ENCODE assay signal across 1 cellular context in the genomic region with DNA sequence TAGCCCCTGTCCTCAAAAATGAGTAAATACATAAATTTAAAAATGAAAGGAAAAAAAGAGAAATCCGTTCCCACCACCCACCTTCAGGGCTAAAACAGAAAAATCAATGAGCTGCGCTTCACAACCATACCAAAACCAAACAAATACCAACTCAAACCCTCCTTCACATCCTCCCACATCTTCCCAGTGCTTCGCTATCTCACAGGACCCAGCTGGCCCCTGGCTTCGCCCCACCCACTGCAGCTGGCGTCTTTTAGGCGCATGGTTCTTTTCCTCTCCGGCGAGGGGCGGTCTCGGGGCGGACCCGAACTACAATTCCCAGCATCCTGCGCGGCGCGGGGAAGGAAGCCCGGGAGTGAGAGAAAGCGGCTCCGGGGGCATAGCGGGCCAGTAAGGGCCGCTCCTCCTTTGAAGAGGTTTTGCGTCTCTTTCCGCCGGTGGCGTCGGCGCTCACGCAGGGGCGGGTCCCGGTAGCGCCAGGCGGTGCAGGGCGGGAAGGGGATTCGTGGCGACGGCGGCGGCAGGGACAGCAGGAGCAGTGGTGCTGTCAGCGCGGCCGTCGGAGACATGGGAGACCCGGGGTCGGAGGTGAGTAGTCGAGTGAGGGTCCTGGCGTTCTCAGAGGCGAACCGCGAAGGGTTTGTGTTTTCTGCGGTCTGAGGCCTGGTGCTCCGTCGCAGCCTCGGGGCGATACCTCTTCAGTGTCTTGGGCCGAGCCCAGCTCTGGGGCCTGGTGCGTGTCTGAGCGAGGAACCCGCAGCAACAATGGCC.
TF ChIP-seq lines count a peak whose summit lies in the region.

A gene with protein sequence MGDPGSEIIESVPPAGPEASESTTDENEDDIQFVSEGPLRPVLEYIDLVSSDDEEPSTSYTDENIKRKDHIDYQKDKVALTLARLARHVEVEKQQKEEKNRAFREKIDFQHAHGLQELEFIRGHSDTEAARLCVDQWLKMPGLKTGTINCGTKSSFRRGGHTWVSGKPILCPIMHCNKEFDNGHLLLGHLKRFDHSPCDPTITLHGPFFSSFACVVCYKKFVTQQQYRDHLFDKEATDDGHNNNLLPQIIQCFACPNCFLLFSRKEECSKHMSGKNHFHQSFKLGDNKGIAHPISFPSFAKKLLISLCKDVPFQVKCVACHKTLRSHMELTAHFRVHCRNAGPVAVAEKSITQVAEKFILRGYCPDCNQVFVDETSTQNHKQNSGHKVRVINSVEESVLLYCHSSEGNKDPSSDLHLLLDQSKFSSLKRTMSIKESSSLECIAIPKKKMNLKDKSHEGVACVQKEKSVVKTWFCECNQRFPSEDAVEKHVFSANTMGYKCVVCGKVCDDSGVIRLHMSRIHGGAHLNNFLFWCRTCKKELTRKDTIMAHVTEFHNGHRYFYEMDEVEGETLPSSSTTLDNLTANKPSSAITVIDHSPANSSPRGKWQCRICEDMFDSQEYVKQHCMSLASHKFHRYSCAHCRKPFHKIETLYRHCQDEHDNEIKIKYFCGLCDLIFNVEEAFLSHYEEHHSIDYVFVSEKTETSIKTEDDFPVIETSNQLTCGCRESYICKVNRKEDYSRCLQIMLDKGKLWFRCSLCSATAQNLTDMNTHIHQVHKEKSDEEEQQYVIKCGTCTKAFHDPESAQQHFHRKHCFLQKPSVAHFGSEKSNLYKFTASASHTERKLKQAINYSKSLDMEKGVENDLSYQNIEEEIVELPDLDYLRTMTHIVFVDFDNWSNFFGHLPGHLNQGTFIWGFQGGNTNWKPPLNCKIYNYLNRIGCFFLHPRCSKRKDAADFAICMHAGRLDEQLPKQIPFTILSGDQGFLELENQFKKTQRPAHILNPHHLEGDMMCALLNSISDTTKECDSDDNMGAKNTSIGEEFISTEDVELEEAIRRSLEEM (plus strand): TSS at position 502 of the 771 bp plus-strand sequence. CDS start 66 bp downstream, at position 568.

TF ChIP-seq in HepG2, 621 proteins besides CTCF, POLR2A, EP300 and RAD21 (continued from another document and continues in another):
- TF ChIP-seq, protein P1, sequence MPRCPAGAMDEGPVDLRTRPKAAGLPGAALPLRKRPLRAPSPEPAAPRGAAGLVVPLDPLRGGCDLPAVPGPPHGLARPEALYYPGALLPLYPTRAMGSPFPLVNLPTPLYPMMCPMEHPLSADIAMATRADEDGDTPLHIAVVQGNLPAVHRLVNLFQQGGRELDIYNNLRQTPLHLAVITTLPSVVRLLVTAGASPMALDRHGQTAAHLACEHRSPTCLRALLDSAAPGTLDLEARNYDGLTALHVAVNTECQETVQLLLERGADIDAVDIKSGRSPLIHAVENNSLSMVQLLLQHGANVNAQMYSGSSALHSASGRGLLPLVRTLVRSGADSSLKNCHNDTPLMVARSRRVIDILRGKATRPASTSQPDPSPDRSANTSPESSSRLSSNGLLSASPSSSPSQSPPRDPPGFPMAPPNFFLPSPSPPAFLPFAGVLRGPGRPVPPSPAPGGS (CRISPR knock-in tag; IDR thresholded peaks at IDR 0.05), result peak; percentile 94
- TF ChIP-seq XBP1 (CRISPR knock-in tag; IDR thresholded peaks at IDR 0.05) (no peak), KDM5B (CRISPR knock-in tag; IDR thresholded peaks at IDR 0.05; ENCODE audit: borderline replicate concordance) (peak; percentile 81; the same call in 1 of the 2 replicates), ZNF883 (CRISPR knock-in tag; IDR thresholded peaks at IDR 0.05; ENCODE audit: not compliant biosample characterization) (peak; percentile 80), ATM (IDR thresholded peaks at IDR 0.05; ENCODE audit: borderline replicate concordance) (no peak), ZNF747 (CRISPR knock-in tag; IDR thresholded peaks at IDR 0.05; ENCODE audit: borderline replicate concordance) (peak; percentile 33; the same call in 1 of the 2 replicates), MZF1 (CRISPR knock-in tag; IDR thresholded peaks at IDR 0.05; ENCODE audit: borderline replicate concordance) (0 out of 2 replicates have a peak, but pooled peaks have one; percentile 42), ZNF17 (CRISPR knock-in tag; IDR thresholded peaks at IDR 0.05) (no peak), ZNF432 (CRISPR knock-in tag; IDR thresholded peaks at IDR 0.05; ENCODE audit: borderline replicate concordance) (no peak), CEBPG (CRISPR knock-in tag; IDR thresholded peaks at IDR 0.05) (peak; percentile 29; the same call in 1 of the 2 replicates), TBX2 (CRISPR knock-in tag; IDR thresholded peaks at IDR 0.05; ENCODE audit: borderline replicate concordance) (peak; percentile 91), GFI1 (CRISPR knock-in tag; IDR thresholded peaks at IDR 0.05; ENCODE audit: borderline replicate concordance) (peak; percentile 28; the same call in 1 of the 2 replicates), ATF7-NPFF (CRISPR knock-in tag; IDR thresholded peaks at IDR 0.05; ENCODE audit: low read depth) (peak; percentile 85), ZNF850 (CRISPR knock-in tag; conservative IDR thresholded peaks at IDR 0.05) (no peak), SMARCC2 (IDR thresholded peaks at IDR 0.05) (no peak), PHF21A (CRISPR knock-in tag; IDR thresholded peaks at IDR 0.05) (peak; percentile 84), SNRNP70 (IDR thresholded peaks at IDR 0.05; ENCODE audit: low read depth, low read length) (no peak)
- TF ChIP-seq, protein P2, sequence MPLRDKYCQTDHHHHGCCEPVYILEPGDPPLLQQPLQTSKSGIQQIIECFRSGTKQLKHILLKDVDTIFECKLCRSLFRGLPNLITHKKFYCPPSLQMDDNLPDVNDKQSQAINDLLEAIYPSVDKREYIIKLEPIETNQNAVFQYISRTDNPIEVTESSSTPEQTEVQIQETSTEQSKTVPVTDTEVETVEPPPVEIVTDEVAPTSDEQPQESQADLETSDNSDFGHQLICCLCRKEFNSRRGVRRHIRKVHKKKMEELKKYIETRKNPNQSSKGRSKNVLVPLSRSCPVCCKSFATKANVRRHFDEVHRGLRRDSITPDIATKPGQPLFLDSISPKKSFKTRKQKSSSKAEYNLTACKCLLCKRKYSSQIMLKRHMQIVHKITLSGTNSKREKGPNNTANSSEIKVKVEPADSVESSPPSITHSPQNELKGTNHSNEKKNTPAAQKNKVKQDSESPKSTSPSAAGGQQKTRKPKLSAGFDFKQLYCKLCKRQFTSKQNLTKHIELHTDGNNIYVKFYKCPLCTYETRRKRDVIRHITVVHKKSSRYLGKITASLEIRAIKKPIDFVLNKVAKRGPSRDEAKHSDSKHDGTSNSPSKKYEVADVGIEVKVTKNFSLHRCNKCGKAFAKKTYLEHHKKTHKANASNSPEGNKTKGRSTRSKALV (CRISPR knock-in tag; IDR thresholded peaks at IDR 0.05), result no peak
- TF ChIP-seq, protein P3, sequence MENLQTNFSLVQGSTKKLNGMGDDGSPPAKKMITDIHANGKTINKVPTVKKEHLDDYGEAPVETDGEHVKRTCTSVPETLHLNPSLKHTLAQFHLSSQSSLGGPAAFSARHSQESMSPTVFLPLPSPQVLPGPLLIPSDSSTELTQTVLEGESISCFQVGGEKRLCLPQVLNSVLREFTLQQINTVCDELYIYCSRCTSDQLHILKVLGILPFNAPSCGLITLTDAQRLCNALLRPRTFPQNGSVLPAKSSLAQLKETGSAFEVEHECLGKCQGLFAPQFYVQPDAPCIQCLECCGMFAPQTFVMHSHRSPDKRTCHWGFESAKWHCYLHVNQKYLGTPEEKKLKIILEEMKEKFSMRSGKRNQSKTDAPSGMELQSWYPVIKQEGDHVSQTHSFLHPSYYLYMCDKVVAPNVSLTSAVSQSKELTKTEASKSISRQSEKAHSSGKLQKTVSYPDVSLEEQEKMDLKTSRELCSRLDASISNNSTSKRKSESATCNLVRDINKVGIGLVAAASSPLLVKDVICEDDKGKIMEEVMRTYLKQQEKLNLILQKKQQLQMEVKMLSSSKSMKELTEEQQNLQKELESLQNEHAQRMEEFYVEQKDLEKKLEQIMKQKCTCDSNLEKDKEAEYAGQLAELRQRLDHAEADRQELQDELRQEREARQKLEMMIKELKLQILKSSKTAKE (CRISPR knock-in tag; IDR thresholded peaks at IDR 0.05; ENCODE audit: borderline replicate concordance), result peak; percentile 75
- TF ChIP-seq, protein P4, sequence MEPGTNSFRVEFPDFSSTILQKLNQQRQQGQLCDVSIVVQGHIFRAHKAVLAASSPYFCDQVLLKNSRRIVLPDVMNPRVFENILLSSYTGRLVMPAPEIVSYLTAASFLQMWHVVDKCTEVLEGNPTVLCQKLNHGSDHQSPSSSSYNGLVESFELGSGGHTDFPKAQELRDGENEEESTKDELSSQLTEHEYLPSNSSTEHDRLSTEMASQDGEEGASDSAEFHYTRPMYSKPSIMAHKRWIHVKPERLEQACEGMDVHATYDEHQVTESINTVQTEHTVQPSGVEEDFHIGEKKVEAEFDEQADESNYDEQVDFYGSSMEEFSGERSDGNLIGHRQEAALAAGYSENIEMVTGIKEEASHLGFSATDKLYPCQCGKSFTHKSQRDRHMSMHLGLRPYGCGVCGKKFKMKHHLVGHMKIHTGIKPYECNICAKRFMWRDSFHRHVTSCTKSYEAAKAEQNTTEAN (CRISPR knock-in tag; conservative IDR thresholded peaks at IDR 0.05), result 0 out of 2 replicates have a peak, but pooled peaks have one; percentile 17
- TF ChIP-seq, protein P5, sequence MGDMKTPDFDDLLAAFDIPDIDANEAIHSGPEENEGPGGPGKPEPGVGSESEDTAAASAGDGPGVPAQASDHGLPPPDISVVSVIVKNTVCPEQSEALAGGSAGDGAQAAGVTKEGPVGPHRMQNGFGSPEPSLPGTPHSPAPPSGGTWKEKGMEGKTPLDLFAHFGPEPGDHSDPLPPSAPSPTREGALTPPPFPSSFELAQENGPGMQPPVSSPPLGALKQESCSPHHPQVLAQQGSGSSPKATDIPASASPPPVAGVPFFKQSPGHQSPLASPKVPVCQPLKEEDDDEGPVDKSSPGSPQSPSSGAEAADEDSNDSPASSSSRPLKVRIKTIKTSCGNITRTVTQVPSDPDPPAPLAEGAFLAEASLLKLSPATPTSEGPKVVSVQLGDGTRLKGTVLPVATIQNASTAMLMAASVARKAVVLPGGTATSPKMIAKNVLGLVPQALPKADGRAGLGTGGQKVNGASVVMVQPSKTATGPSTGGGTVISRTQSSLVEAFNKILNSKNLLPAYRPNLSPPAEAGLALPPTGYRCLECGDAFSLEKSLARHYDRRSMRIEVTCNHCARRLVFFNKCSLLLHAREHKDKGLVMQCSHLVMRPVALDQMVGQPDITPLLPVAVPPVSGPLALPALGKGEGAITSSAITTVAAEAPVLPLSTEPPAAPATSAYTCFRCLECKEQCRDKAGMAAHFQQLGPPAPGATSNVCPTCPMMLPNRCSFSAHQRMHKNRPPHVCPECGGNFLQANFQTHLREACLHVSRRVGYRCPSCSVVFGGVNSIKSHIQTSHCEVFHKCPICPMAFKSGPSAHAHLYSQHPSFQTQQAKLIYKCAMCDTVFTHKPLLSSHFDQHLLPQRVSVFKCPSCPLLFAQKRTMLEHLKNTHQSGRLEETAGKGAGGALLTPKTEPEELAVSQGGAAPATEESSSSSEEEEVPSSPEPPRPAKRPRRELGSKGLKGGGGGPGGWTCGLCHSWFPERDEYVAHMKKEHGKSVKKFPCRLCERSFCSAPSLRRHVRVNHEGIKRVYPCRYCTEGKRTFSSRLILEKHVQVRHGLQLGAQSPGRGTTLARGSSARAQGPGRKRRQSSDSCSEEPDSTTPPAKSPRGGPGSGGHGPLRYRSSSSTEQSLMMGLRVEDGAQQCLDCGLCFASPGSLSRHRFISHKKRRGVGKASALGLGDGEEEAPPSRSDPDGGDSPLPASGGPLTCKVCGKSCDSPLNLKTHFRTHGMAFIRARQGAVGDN (CRISPR knock-in tag; IDR thresholded peaks at IDR 0.05), result peak; percentile 93
- TF ChIP-seq, protein P6, sequence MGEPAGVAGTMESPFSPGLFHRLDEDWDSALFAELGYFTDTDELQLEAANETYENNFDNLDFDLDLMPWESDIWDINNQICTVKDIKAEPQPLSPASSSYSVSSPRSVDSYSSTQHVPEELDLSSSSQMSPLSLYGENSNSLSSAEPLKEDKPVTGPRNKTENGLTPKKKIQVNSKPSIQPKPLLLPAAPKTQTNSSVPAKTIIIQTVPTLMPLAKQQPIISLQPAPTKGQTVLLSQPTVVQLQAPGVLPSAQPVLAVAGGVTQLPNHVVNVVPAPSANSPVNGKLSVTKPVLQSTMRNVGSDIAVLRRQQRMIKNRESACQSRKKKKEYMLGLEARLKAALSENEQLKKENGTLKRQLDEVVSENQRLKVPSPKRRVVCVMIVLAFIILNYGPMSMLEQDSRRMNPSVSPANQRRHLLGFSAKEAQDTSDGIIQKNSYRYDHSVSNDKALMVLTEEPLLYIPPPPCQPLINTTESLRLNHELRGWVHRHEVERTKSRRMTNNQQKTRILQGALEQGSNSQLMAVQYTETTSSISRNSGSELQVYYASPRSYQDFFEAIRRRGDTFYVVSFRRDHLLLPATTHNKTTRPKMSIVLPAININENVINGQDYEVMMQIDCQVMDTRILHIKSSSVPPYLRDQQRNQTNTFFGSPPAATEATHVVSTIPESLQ (CRISPR knock-in tag; conservative IDR thresholded peaks at IDR 0.05), result no peak
- TF ChIP-seq, protein P7, sequence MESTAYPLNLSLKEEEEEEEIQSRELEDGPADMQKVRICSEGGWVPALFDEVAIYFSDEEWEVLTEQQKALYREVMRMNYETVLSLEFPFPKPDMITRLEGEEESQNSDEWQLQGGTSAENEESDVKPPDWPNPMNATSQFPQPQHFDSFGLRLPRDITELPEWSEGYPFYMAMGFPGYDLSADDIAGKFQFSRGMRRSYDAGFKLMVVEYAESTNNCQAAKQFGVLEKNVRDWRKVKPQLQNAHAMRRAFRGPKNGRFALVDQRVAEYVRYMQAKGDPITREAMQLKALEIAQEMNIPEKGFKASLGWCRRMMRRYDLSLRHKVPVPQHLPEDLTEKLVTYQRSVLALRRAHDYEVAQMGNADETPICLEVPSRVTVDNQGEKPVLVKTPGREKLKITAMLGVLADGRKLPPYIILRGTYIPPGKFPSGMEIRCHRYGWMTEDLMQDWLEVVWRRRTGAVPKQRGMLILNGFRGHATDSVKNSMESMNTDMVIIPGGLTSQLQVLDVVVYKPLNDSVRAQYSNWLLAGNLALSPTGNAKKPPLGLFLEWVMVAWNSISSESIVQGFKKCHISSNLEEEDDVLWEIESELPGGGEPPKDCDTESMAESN (CRISPR knock-in tag; conservative IDR thresholded peaks at IDR 0.05), result peak; percentile 80
- TF ChIP-seq, protein P8, sequence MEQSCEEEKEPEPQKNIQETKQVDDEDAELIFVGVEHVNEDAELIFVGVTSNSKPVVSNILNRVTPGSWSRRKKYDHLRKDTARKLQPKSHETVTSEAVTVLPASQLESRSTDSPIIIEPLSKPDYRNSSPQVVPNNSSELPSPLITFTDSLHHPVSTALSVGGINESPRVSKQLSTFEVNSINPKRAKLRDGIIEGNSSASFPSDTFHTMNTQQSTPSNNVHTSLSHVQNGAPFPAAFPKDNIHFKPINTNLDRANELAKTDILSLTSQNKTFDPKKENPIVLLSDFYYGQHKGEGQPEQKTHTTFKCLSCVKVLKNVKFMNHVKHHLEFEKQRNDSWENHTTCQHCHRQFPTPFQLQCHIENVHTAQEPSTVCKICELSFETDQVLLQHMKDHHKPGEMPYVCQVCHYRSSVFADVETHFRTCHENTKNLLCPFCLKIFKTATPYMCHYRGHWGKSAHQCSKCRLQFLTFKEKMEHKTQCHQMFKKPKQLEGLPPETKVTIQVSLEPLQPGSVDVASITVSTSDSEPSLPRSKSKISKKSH (CRISPR knock-in tag; IDR thresholded peaks at IDR 0.05; ENCODE audit: borderline replicate concordance), result 0 out of 2 replicates have a peak, but pooled peaks have one; percentile 21
- TF ChIP-seq, protein P9, sequence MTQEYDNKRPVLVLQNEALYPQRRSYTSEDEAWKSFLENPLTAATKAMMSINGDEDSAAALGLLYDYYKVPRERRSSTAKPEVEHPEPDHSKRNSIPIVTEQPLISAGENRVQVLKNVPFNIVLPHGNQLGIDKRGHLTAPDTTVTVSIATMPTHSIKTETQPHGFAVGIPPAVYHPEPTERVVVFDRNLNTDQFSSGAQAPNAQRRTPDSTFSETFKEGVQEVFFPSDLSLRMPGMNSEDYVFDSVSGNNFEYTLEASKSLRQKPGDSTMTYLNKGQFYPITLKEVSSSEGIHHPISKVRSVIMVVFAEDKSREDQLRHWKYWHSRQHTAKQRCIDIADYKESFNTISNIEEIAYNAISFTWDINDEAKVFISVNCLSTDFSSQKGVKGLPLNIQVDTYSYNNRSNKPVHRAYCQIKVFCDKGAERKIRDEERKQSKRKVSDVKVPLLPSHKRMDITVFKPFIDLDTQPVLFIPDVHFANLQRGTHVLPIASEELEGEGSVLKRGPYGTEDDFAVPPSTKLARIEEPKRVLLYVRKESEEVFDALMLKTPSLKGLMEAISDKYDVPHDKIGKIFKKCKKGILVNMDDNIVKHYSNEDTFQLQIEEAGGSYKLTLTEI (CRISPR knock-in tag; conservative IDR thresholded peaks at IDR 0.05), result no peak; the same call in 1 of the 2 replicates
